14 cellular contexts compared by ENCODE assay signal in the genomic region with DNA sequence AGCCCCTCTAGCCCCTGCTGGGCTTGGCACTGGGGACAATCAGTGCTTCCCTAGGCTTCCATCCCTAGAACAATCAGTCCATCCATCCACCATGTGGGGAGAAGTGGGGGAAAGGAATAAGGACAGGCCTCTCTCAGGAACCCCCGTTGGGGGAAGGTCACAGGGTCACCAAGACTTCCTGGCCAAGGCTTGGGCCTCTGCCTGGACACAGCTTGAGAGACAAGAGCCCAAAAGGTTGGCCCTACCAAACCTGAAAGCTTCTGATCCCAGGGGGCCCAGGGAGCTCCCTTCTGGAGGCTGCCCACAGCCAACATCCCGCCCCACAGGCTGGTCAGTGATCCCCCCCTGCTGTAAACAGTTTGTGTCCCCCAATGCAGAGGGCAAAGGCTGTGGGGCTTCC. TPM values are rescaled to one million over a fixed set of nuclear protein-coding genes. Genes with fewer than 3 reads are reported as not detected.
DNase-seq lines count a peak whose midpoint lies in the region; ATAC-seq and TF ChIP-seq lines count a peak whose summit lies in the region.
"Had no signal": no experiment of that assay in that cellular context is flagged by ENCODE, and none has a peak within 500 bp of the region (broad histone marks: within the 10 kb centered on the region; RNA-seq: fewer than 3 reads in every experiment).

No MANE protein-coding gene starts in this region.

- H3K9me3 ChIP-seq in mammary epithelial cell (replicated peaks; ENCODE audit: insufficient read depth, low read length), result no peaks in the 10 kb centered on the region
- H3K9me3 ChIP-seq in subcutaneous abdominal adipose tissue (ENCODE audit: control insufficient read depth in 5 of 5, low read length in 5 of 5), result no peaks in the 10 kb centered on the region

- no peak overlapping the region for H3K27ac Mint-ChIP-seq in MCF 10A (ENCODE audit: low read depth, unreplicated experiment)
- no peak overlapping the region for H3K27ac Mint-ChIP-seq in activated naive CD8-positive, alpha-beta T cell treated with anti-CD3 and anti-CD28 coated beads, Interleukin-2, amount 10 ng/mL, durations not matched to agents 7 days and 5 days
- H3K27ac Mint-ChIP-seq: dendritic cell treated with granulocyte-macrophage colony-stimulating factor and Interleukin-4, amounts not matched to agents 40 ng/mL and 50 ng/mL, for 4 days had no signal

- no TSS peak for BruUV-seq in MCF 10A (replicated peaks; lab: Mats Ljungman, UMichigan)
- BruUV-seq in mammary epithelial cell (replicated peaks; lab: Mats Ljungman, UMichigan), result no TSS peak

- no peak overlapping the region for H2AFZ ChIP-seq in mammary epithelial cell (ENCODE audit: low read depth, low read length)

- H3K4me1 Mint-ChIP-seq in MCF 10A (ENCODE audit: insufficient read depth, unreplicated experiment), result peaks cover 28% of the 10 kb centered on the region
- H3K4me1 Mint-ChIP-seq in activated naive CD8-positive, alpha-beta T cell treated with anti-CD3 and anti-CD28 coated beads, Interleukin-2, amount 10 ng/mL, durations not matched to agents 7 days and 5 days, result peaks cover 21% of the 10 kb centered on the region

- H3K27ac ChIP-seq in mammary epithelial cell (ENCODE audit: insufficient read depth, low read depth, low read length) (no peak overlapping the region), layer of hippocampus (ENCODE audit: low read depth, low read length) (peak overlapping the region; percentile 98), subcutaneous abdominal adipose tissue (ENCODE audit: low read depth, low read length) (no peak overlapping the region)

- peak overlapping the region; percentile 8 for H3K4me3 Mint-ChIP-seq in MCF 10A (ENCODE audit: unreplicated experiment)
- peak overlapping the region; percentile 20 for H3K4me3 Mint-ChIP-seq in activated naive CD8-positive, alpha-beta T cell treated with anti-CD3 and anti-CD28 coated beads, Interleukin-2, amount 10 ng/mL, durations not matched to agents 7 days and 5 days
- H3K4me3 Mint-ChIP-seq: dendritic cell treated with granulocyte-macrophage colony-stimulating factor and Interleukin-4, amounts not matched to agents 40 ng/mL and 50 ng/mL, for 4 days had no signal

- intact Hi-C loops in MCF 10A (cut with micrococcal nuclease) (no loop called here), mammary epithelial cell (cut with micrococcal nuclease) (loop anchor here (5.0 kb wide), 1 partner anchor 427 kb away; no protein-coding TSS in a partner anchor)

- H3K27me3 ChIP-seq in mammary epithelial cell (ENCODE audit: insufficient read depth, low read length), result no peaks in the 10 kb centered on the region
- no peaks in the 10 kb centered on the region for H3K27me3 ChIP-seq in layer of hippocampus (ENCODE audit: control insufficient read depth, insufficient read depth, low read length)
- H3K27me3 ChIP-seq in subcutaneous abdominal adipose tissue (ENCODE audit: control insufficient read depth in 5 of 5, insufficient read depth in 4 of 5, low read length in 5 of 5), result no peaks in the 10 kb centered on the region

- WGBS in mammary epithelial cell (ENCODE audit: low coverage, missing lambda C conversion rate), result 78% methylated on average over 1 of the region's 2 CpGs

- H3K9me3 Mint-ChIP-seq in MCF 10A (ENCODE audit: unreplicated experiment), result no peaks in the 10 kb centered on the region
- no peaks in the 10 kb centered on the region for H3K9me3 Mint-ChIP-seq in activated naive CD8-positive, alpha-beta T cell treated with anti-CD3 and anti-CD28 coated beads, Interleukin-2, amount 10 ng/mL, durations not matched to agents 7 days and 5 days
- H3K9me3 Mint-ChIP-seq: dendritic cell treated with granulocyte-macrophage colony-stimulating factor and Interleukin-4, amounts not matched to agents 40 ng/mL and 50 ng/mL, for 4 days had no signal

- CTCF ChIA-PET in MCF 10A (lab: Yijun Ruan, JAX) (interaction anchor here (0.7 to 1.5 kb wide), 2 partner anchors 12 to 1589 kb away, joined by 3 to 4 read pairs; no protein-coding TSS in a partner anchor), mammary epithelial cell (lab: Charles Lee; ENCODE audit: low non-redundant PET) (no interaction called here)

- H3K4me2 ChIP-seq in mammary epithelial cell (ENCODE audit: insufficient read depth, low read depth, low read length), result no peak overlapping the region

- DNase-seq in MCF 10A (ENCODE audit: unreplicated experiment) (no peak), mammary epithelial cell (no peak)
- DNase-seq in activated naive CD8-positive, alpha-beta T cell treated with anti-CD3 and anti-CD28 coated beads, Interleukin-2, amount 10 ng/mL, durations not matched to agents 7 days and 5 days, result no peak
- DNase-seq in activated effector memory CD4-positive, alpha-beta T cell treated with anti-CD3 and anti-CD28 coated beads, Interleukin-2, amount 50 U/mL, for 16 hours, result no peak
- DNase-seq: activated CD4-positive, CD25-positive, alpha-beta regulatory T cell; activated gamma-delta T cell treated with Interleukin-2 at 50 U/mL for 16 hours; islet precursor cell; NCI-H2029 had no signal

- no peaks in the 10 kb centered on the region for H3K79me2 ChIP-seq in mammary epithelial cell (ENCODE audit: insufficient read depth, low read length)

- dilution Hi-C loops in mammary epithelial cell (cut with HindIII; ENCODE audit: low sequenced_read_pairs), result no loop called here

- in situ Hi-C loops in mammary epithelial cell (cut with MboI; ENCODE audit: low sequenced_read_pairs in 2 of 2), result no loop called here

- no peaks in the 10 kb centered on the region for H4K20me1 ChIP-seq in mammary epithelial cell (ENCODE audit: insufficient read depth, low read length)

- no peaks in the 10 kb centered on the region for H3K36me3 Mint-ChIP-seq in MCF 10A (ENCODE audit: insufficient read depth, unreplicated experiment)
- H3K36me3 Mint-ChIP-seq in activated naive CD8-positive, alpha-beta T cell treated with anti-CD3 and anti-CD28 coated beads, Interleukin-2, amount 10 ng/mL, durations not matched to agents 7 days and 5 days, result no peaks in the 10 kb centered on the region

- POLR2A ChIA-PET in MCF 10A (lab: Yijun Ruan, JAX), result interaction anchor here (2.3 kb wide), 1 partner anchor 12 kb away, joined by 9 read pairs; no protein-coding TSS in a partner anchor
- POLR2A ChIA-PET in activated naive CD8-positive, alpha-beta T cell treated with anti-CD3 and anti-CD28 coated beads, Interleukin-2, amount 10 ng/mL, durations not matched to agents 7 days and 5 days (lab: Charles Lee), result no interaction called here

- peaks cover 42% of the 10 kb centered on the region for H3K4me1 ChIP-seq in mammary epithelial cell (ENCODE audit: insufficient read depth, low read length)
- peaks cover 1 to 63% (median 43%) of the 10 kb centered on the region in 5 donors for H3K4me1 ChIP-seq in subcutaneous abdominal adipose tissue (ENCODE audit: control insufficient read depth in 5 of 5, insufficient read depth in 5 of 5, low read length in 5 of 5)

- H3K9ac ChIP-seq in mammary epithelial cell (ENCODE audit: insufficient read depth, low read length) (no peak overlapping the region), subcutaneous abdominal adipose tissue (ENCODE audit: low read length in 5 of 5) (no peak overlapping the region)

- no peak for ATAC-seq in activated naive CD8-positive, alpha-beta T cell treated with anti-CD3 and anti-CD28 coated beads, Interleukin-2, amount 10 ng/mL, durations not matched to agents 7 days and 5 days (ENCODE audit: low read depth)
- ATAC-seq in GM21576 (IDR thresholded peaks at IDR 0.05; ENCODE audit: unreplicated experiment) (no peak), HG02840 (IDR thresholded peaks at IDR 0.05; ENCODE audit: low FRiP score, unreplicated experiment) (no peak)

- H3K4me3 ChIP-seq in mammary epithelial cell (replicated peaks in 1 of 3; ENCODE audit: insufficient read depth in 1 of 3, low read depth in 2 of 3, low read length in 3 of 3) (no peak overlapping the region), subcutaneous abdominal adipose tissue (ENCODE audit: low read depth in 1 of 5, low read length in 5 of 5) (peak overlapping the region in 3 of 5 donors; percentile 66 to 72 (median 68))

- H3K36me3 ChIP-seq in mammary epithelial cell (ENCODE audit: insufficient read depth, low read length), result no peaks in the 10 kb centered on the region
- no peaks in the 10 kb centered on the region for H3K36me3 ChIP-seq in subcutaneous abdominal adipose tissue (ENCODE audit: control insufficient read depth in 5 of 5, insufficient read depth in 5 of 5, low read length in 5 of 5)

- no peak for TF ChIP-seq CTCF in MCF 10A (IDR thresholded peaks at IDR 0.05; ENCODE audit: unreplicated experiment)
- TF ChIP-seq CTCF in mammary epithelial cell (conservative IDR thresholded peaks at IDR 0.05 in 1 of 2, IDR thresholded peaks at IDR 0.05 in 1 of 2; ENCODE audit: extremely low read depth in 1 of 2, insufficient read depth in 1 of 2, low read depth in 1 of 2, low read length in 2 of 2), result no peak

- no peaks in the 10 kb centered on the region for H3K27me3 Mint-ChIP-seq in MCF 10A (ENCODE audit: insufficient read depth, unreplicated experiment)
- peaks cover 35% of the 10 kb centered on the region for H3K27me3 Mint-ChIP-seq in activated naive CD8-positive, alpha-beta T cell treated with anti-CD3 and anti-CD28 coated beads, Interleukin-2, amount 10 ng/mL, durations not matched to agents 7 days and 5 days

RNA-seq across cellular contexts. Expression of a gene that starts 16.2 kb away (rescaled TPM):
- total RNA-seq in MCF 10A (2022) (33.5 and 38.1 TPM in 2 replicates), mammary epithelial cell (10 to 100 TPM; 27.8 to 27.9 TPM)
- polyA plus RNA-seq in mammary epithelial cell, result 25.2 TPM
- polyA minus RNA-seq in mammary epithelial cell, result 83.6 TPM
- 10 to 100 TPM; 50.5 to 50.8 TPM for total RNA-seq in activated naive CD8-positive, alpha-beta T cell treated with anti-CD3 and anti-CD28 coated beads, Interleukin-2, amount 10 ng/mL, durations not matched to agents 7 days and 5 days

RNA-seq across cellular contexts. Expression of a gene that starts 42.4 kb away (rescaled TPM):
- not detected in 2 replicates for total RNA-seq in MCF 10A (2022)
- total RNA-seq in mammary epithelial cell, result under 1 TPM in 1 of 2 donors, not detected in 1; 0.17 TPM
- polyA plus RNA-seq in mammary epithelial cell, result not detected
- polyA minus RNA-seq in mammary epithelial cell, result not detected
- total RNA-seq in activated naive CD8-positive, alpha-beta T cell treated with anti-CD3 and anti-CD28 coated beads, Interleukin-2, amount 10 ng/mL, durations not matched to agents 7 days and 5 days, result under 1 TPM; 0.47 to 0.60 TPM
- total RNA-seq: SK-MEL-5 had no signal

Comparison
In these comparisons a context has a peak if more than half of its experiments do, and no peak if none do; other contexts are left out.
1. H3K4me3 ChIP-seq: peak in subcutaneous abdominal adipose tissue (3 of 5); none in mammary epithelial cell (0 of 3).